Comparison of ENCODE assay signal across 8 cellular contexts in genomic region chr17:80036715-80037477, GRCh38. TPM values are rescaled to one million over a fixed set of nuclear protein-coding genes. Genes with fewer than 3 reads are reported as not detected.
A peak's percentile ranks its signal among the peaks of the same experiment; 100 is the strongest.
DNase-seq lines count a peak whose midpoint lies in the region; TF ChIP-seq lines count a peak whose summit lies in the region.

No MANE protein-coding gene starts in this region.

- H3K27ac ChIP-seq in tibial nerve, result peak overlapping the region; percentile 62 to 98 (median 92)

- H3K9me3 ChIP-seq in ES-I3 (ENCODE audit: control insufficient read depth, insufficient read depth, low read length) (no peaks in the 10 kb centered on the region), tibial nerve (no peaks in the 10 kb centered on the region)

- no peak for TF ChIP-seq POLR2A in erythroblast (IDR thresholded peaks at IDR 0.05; ENCODE audit: low read length)
- no peak for TF ChIP-seq POLR2A in tibial nerve (IDR thresholded peaks at IDR 0.05)

- TF ChIP-seq CTCF in tibial nerve (IDR thresholded peaks at IDR 0.05) (no peak), GM10266 (IDR thresholded peaks at IDR 0.05; ENCODE audit: control insufficient read depth, insufficient read depth, low read depth, missing control alignments) (no peak)

- no peaks in the 10 kb centered on the region for H3K27me3 ChIP-seq in tibial nerve

- peak overlapping the region; percentile 98 for H3K9ac ChIP-seq in ES-I3 (ENCODE audit: low read depth, low read length)

- H3K4me3 ChIP-seq in tibial nerve, result peak overlapping the region; percentile 56 to 98 (median 80)

- no peak for TF ChIP-seq EP300 in tibial nerve (IDR thresholded peaks at IDR 0.05)

- no peaks in the 10 kb centered on the region for H3K4me1 ChIP-seq in ES-I3 (ENCODE audit: insufficient read depth, low read length)
- H3K4me1 ChIP-seq in tibial nerve, result peaks cover 0 to 36% (median 8%) of the 10 kb centered on the region in 4 donors

- H3K36me3 ChIP-seq in ES-I3 (ENCODE audit: insufficient read depth, low read length), result peaks cover 2% of the 10 kb centered on the region; the same call in 1 of the 2 replicates
- H3K36me3 ChIP-seq in tibial nerve, result peaks cover 0 to 21% (median 0%) of the 10 kb centered on the region in 3 donors

- WGBS in tibial nerve, 2 donors, result 2 to 4% methylated on average over 27 to 52 of the region's 52 CpGs

- DNase-seq in NCI-H1930 (lab: John Stamatoyannopoulos, UW) (peak; percentile 61 to 77), erythroblast (lab: John Stamatoyannopoulos, UW) (peak; percentile 45 to 46), myocyte (ENCODE audit: low read depth) (peak; percentile 40), tibial nerve (ENCODE audit: low spot score in 2 of 2) (no peak), OCI-M1 (lab: John Stamatoyannopoulos, UW) (no peak), GM10266 (ENCODE audit: extremely low spot score) (no peak)
- peak; percentile 22 to 31 for DNase-seq in activated CD4-positive, alpha-beta T cell treated with anti-CD3 and anti-CD28 coated beads, Interleukin-2, amount 50 U/mL, for 48 hours

RNA-seq across cellular contexts. Expression of gene CCDC40, which starts 0.5 kb away (rescaled TPM):
- total RNA-seq in myocyte (3.2 and 5.6 TPM in 2 replicates), tibial nerve (10 to 100 TPM in 3 of 4 donors, 1 to 10 TPM in 1; 7.1 to 13.8 (median 12.0) TPM)
- 7.0 TPM for polyA plus RNA-seq in myocyte (2012)

RNA-seq across cellular contexts. Expression of gene TBC1D16, which starts 1.2 kb away (rescaled TPM):
- total RNA-seq in myocyte (33.4 and 35.5 TPM in 2 replicates), tibial nerve (10 to 100 TPM; 48.3 to 68.4 (median 58.1) TPM)
- 28.6 TPM for polyA plus RNA-seq in myocyte (2012)

Comparison
In these comparisons a context has a peak if more than half of its experiments do, and no peak if none do; other contexts are left out.
1. DNase-seq: peak in NCI-H1930 (2 of 2), activated CD4-positive, alpha-beta T cell treated with anti-CD3 and anti-CD28 coated beads, Interleukin-2, amount 50 U/mL, for 48 hours (2 of 2), erythroblast (2 of 2) and myocyte (single experiment); none in tibial nerve (0 of 2), OCI-M1 (single experiment) and GM10266 (single experiment).